ENCODE assay signal across 8 cellular contexts in genomic region chr1:86380257-86380861, GRCh38. TPM values are rescaled to one million over a fixed set of nuclear protein-coding genes. Genes with fewer than 3 reads are reported as not detected.
DNase-seq lines count a peak whose midpoint lies in the region; ATAC-seq, FAIRE-seq and TF ChIP-seq lines count a peak whose summit lies in the region.

No MANE protein-coding gene starts in this region.

- ATAC-seq in GM21526 (IDR thresholded peaks at IDR 0.05; ENCODE audit: low FRiP score, unreplicated experiment) = peak; percentile 66

- TF ChIP-seq CTCF in keratinocyte (optimal IDR thresholded peaks at IDR 0.05 in 1 of 3, IDR thresholded peaks at IDR 0.05 in 1 of 3, conservative IDR thresholded peaks at IDR 0.05 in 1 of 3; ENCODE audit: extremely low read depth in 1 of 3, insufficient read depth in 2 of 3, low read length in 3 of 3) (peak; percentile 41 to 69 (median 50)), testis (IDR thresholded peaks at IDR 0.05) (peak; percentile 63 to 70 (median 65))

- FAIRE-seq in keratinocyte (lab: Jason Lieb, UNC) = peak; percentile 67

- no peaks in the 10 kb centered on the region for H3K27me3 ChIP-seq in keratinocyte (ENCODE audit: control insufficient read depth, extremely low read depth, insufficient read depth, low read length)
- H3K27me3 ChIP-seq in testis = no peaks in the 10 kb centered on the region

- H3K36me3 ChIP-seq in keratinocyte (ENCODE audit: control insufficient read depth in 2 of 2, extremely low read depth in 1 of 2, insufficient read depth in 2 of 2, low read length in 2 of 2) (peaks cover 2 to 3% of the 10 kb centered on the region in 2 experiments), testis (ENCODE audit: low read depth, missing control alignments) (no peaks in the 10 kb centered on the region)

- H3K9ac ChIP-seq in keratinocyte (ENCODE audit: control insufficient read depth, extremely low read depth, insufficient read depth, low read length) = no peak overlapping the region

- H3K4me1 ChIP-seq in keratinocyte (ENCODE audit: control insufficient read depth, extremely low read depth, insufficient read depth, low read length) = no peaks in the 10 kb centered on the region
- H3K4me1 ChIP-seq in testis = no peaks in the 10 kb centered on the region

- H3K4me3 ChIP-seq in keratinocyte (ENCODE audit: control insufficient read depth in 2 of 3, extremely low read depth in 1 of 3, insufficient read depth in 2 of 3, low read depth in 1 of 3, low read length in 3 of 3) (no peak overlapping the region), testis (no peak overlapping the region)

- no peak overlapping the region for H3K4me2 ChIP-seq in keratinocyte (ENCODE audit: control insufficient read depth, extremely low read depth, insufficient read depth, low read depth, low read length)

- H3K9me1 ChIP-seq in keratinocyte (ENCODE audit: control insufficient read depth, extremely low read depth, insufficient read depth, low read length) = no peaks in the 10 kb centered on the region

- intact Hi-C loops in testis (cut with DNase I; ENCODE audit: low total_unique reads) = no loop called here

- H3K27ac ChIP-seq in keratinocyte (ENCODE audit: control insufficient read depth, insufficient read depth, low read length) (no peak overlapping the region), testis (no peak overlapping the region)

- in situ Hi-C loops in T47D (cut with HindIII; ENCODE audit: low pct_unique_long_range_greater_than_20kb, low sequenced_read_pairs) = no loop called here

- no peaks in the 10 kb centered on the region for H3K9me3 ChIP-seq in keratinocyte (ENCODE audit: control insufficient read depth, low read depth, low read length)
- H3K9me3 ChIP-seq in testis = no peaks in the 10 kb centered on the region

- peak; percentile 68 for DNase-seq in DMS79 treated with DMSO at 0.1 percent for 48 hours (lab: John Stamatoyannopoulos, UW)
- peak; percentile 42 for DNase-seq in HT1080 (ENCODE audit: low read depth)
- DNase-seq in NCI-H82 treated with DMSO at 0.1 percent for 48 hours (lab: John Stamatoyannopoulos, UW; ENCODE audit: unreplicated experiment) = peak; percentile 67
- DNase-seq in T47D (ENCODE audit: low read depth in 1 of 2, low spot score in 1 of 2) = peak; percentile 18 to 76
- DNase-seq in keratinocyte (ENCODE audit: low read depth, low spot score) = peak; percentile 33
- no peak for DNase-seq in testis
- no peak for DNase-seq in HK-2 (ENCODE audit: unreplicated experiment)

- H2AFZ ChIP-seq in keratinocyte (ENCODE audit: control insufficient read depth, low read length) = no peak overlapping the region

- no peaks in the 10 kb centered on the region for H3K79me2 ChIP-seq in keratinocyte (ENCODE audit: control insufficient read depth, insufficient read depth, low read length)

- dilution Hi-C loops in keratinocyte (cut with MboI; ENCODE audit: extremely low pct_ligation_motif_present, low sequenced_read_pairs) = no loop called here

- H4K20me1 ChIP-seq in keratinocyte (ENCODE audit: control insufficient read depth, extremely low read depth, insufficient read depth, low read length) = no peaks in the 10 kb centered on the region

- no peak for TF ChIP-seq POLR2A in testis (IDR thresholded peaks at IDR 0.05)

- WGBS in testis, 2 donors = 24 to 29% methylated on average over 4 of the region's 4 CpGs

RNA-seq across cellular contexts. Expression of gene ODF2L, which starts 15.8 kb away (rescaled TPM):
- total RNA-seq in HT1080 (2014; rRNA removed; shearing (Covaris generic)) = 6.2 and 10.1 TPM in 2 replicates
- polyA plus RNA-seq in HT1080 (2015; cell fraction: cytosol; rRNA removed) = 6.5 and 7.9 TPM in 2 replicates
- polyA plus RNA-seq in HT1080 (2015; cell fraction: nucleus; rRNA removed) = 29.1 and 32.5 TPM in 2 replicates
- 11.7 to 22.0 TPM (median 13.2 TPM) in 3 replicates for polyA plus RNA-seq in keratinocyte
- 47.9 TPM for polyA plus RNA-seq in keratinocyte (2011; ENCODE audit: low read depth)
- polyA plus RNA-seq in keratinocyte (2011; cell fraction: cytosol; rRNA removed) = 7.0 and 10.2 TPM in 2 replicates
- 29.7 and 45.8 TPM in 2 replicates for polyA plus RNA-seq in keratinocyte (2011; cell fraction: nucleus; rRNA removed)
- polyA plus RNA-seq in keratinocyte (2012; ENCODE audit: low replicate concordance) = 8.0 and 14.9 TPM in 2 replicates
- polyA minus RNA-seq in keratinocyte = 0.69 to 8.8 TPM (median 5.7 TPM) in 3 replicates
- 15.2 TPM for polyA minus RNA-seq in keratinocyte (2011; cell fraction: cytosol; rRNA and poly(A)+ RNA removed)
- polyA minus RNA-seq in keratinocyte (2011; cell fraction: nucleus; rRNA and poly(A)+ RNA removed) = 18.0 and 32.3 TPM in 2 replicates
- 10 to 100 TPM; 25.5 to 48.6 TPM for total RNA-seq in testis
- 11.6 TPM for polyA plus RNA-seq in testis (ENCODE audit: insufficient read depth, low read depth, low replicate concordance)

RNA-seq across cellular contexts. Expression of gene CLCA2, which starts 43.6 kb away (rescaled TPM):
- 0.07 and 0.26 TPM in 2 replicates for total RNA-seq in HT1080 (2014; rRNA removed; shearing (Covaris generic))
- polyA plus RNA-seq in HT1080 (2015; cell fraction: cytosol; rRNA removed) = 0.08 and 0.31 TPM in 2 replicates
- polyA plus RNA-seq in HT1080 (2015; cell fraction: nucleus; rRNA removed) = 0.93 and 1.2 TPM in 2 replicates
- polyA plus RNA-seq in keratinocyte (276 to 518 TPM (median 407 TPM) in 3 replicates), testis (ENCODE audit: insufficient read depth, low read depth, low replicate concordance) (4.5 TPM)
- polyA plus RNA-seq in keratinocyte (2011; ENCODE audit: low read depth) = 70.1 TPM
- polyA plus RNA-seq in keratinocyte (2011; cell fraction: cytosol; rRNA removed) = 101 and 182 TPM in 2 replicates
- polyA plus RNA-seq in keratinocyte (2011; cell fraction: nucleus; rRNA removed) = 524 and 583 TPM in 2 replicates
- 118 and 196 TPM in 2 replicates for polyA plus RNA-seq in keratinocyte (2012; ENCODE audit: low replicate concordance)
- 78.1 to 457 TPM (median 341 TPM) in 3 replicates for polyA minus RNA-seq in keratinocyte
- 162 TPM for polyA minus RNA-seq in keratinocyte (2011; cell fraction: cytosol; rRNA and poly(A)+ RNA removed)
- polyA minus RNA-seq in keratinocyte (2011; cell fraction: nucleus; rRNA and poly(A)+ RNA removed) = 516 and 884 TPM in 2 replicates
- 1 to 10 TPM; 1.7 to 2.6 TPM for total RNA-seq in testis

Comparison
In these comparisons a context has a peak if more than half of its experiments do, and no peak if none do; other contexts are left out.
1. DNase-seq: peak in DMS79 treated with DMSO at 0.1 percent for 48 hours (single experiment), HT1080 (single experiment), NCI-H82 treated with DMSO at 0.1 percent for 48 hours (single experiment), T47D (2 of 2) and keratinocyte (single experiment); none in testis (single experiment) and HK-2 (single experiment).